Comparison of ENCODE assay signal across 10 cellular contexts in the genomic region with DNA sequence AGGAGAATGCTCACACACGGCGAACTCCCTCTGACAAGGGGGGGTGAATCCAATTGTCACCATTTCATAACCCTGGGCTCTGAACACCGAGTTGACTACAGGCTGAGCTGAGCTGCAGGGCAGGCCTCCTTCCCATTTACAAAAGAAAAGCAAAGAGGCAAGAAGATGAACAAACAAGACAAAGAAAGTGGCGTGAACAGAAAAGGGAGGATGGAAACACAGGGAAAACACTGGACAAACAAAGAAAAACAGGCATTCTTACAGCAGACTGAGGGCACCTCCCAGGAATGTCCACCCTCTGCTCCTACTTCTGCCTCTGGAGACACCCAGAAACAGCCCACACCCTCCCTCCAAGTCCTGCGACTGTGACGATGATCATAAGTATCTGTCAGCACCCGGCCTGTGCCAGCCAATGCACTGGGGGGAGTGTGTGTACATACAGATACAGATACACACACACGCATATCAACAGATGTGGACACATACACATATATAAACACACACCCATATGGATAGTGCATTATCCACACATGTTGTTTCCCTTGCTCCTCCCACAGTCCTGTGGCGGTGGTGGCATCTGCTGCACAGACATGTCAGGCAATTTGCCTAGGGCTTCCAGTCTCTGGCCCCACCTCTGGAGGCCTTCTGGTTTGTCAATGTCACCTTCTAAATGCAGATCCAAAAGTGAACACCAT.
DNase-seq lines count a peak whose midpoint lies in the region; ATAC-seq and TF ChIP-seq lines count a peak whose summit lies in the region.
"Had no signal": no experiment of that assay in that cellular context is flagged by ENCODE, and none has a peak within 500 bp of the region (broad histone marks: within the 10 kb centered on the region; RNA-seq: fewer than 3 reads in every experiment).

No MANE protein-coding gene starts in this region.

- WGBS in thyroid gland, 2 donors = 60 to 61% methylated on average over 9 of the region's 9 CpGs

- H3K27me3 ChIP-seq in left lung (no peaks in the 10 kb centered on the region), thyroid gland (no peaks in the 10 kb centered on the region)

- TF ChIP-seq CTCF in left lung (IDR thresholded peaks at IDR 0.05) (no peak), thyroid gland (IDR thresholded peaks at IDR 0.05) (no peak)

- H3K9me3 ChIP-seq in left lung (no peaks in the 10 kb centered on the region), thyroid gland (no peaks in the 10 kb centered on the region)

- H3K36me3 ChIP-seq in left lung (peaks cover 0 to 12% of the 10 kb centered on the region in 2 donors), thyroid gland (peaks cover 8 to 11% of the 10 kb centered on the region in 2 donors)

- TF ChIP-seq POLR2A in thyroid gland (IDR thresholded peaks at IDR 0.05) = no peak

- intact Hi-C loops in left lung (cut with DNase I) (no loop called here), thyroid gland (cut with DNase I) (no loop called here)

- H3K27me3 Mint-ChIP-seq in activated naive CD4-positive, alpha-beta T cell treated with anti-CD3 and anti-CD28 coated beads, Interleukin-2, amount 50 U/mL, for 24 hours = no peaks in the 10 kb centered on the region
- H3K27me3 Mint-ChIP-seq in central memory CD8-positive, alpha-beta T cell = no peaks in the 10 kb centered on the region

- H3K4me3 ChIP-seq in left lung = no peak overlapping the region
- no peak overlapping the region for H3K4me3 ChIP-seq in thyroid gland (replicated peaks in 1 of 3)

- H3K36me3 Mint-ChIP-seq in activated naive CD4-positive, alpha-beta T cell treated with anti-CD3 and anti-CD28 coated beads, Interleukin-2, amount 50 U/mL, for 24 hours = peaks cover 15% of the 10 kb centered on the region
- peaks cover 36% of the 10 kb centered on the region for H3K36me3 Mint-ChIP-seq in central memory CD8-positive, alpha-beta T cell (ENCODE audit: insufficient read depth)

- DNase-seq in activated naive CD4-positive, alpha-beta T cell treated with anti-CD3 and anti-CD28 coated beads, Interleukin-2, amount 50 U/mL, for 16 hours = no peak
- DNase-seq in central memory CD8-positive, alpha-beta T cell (ENCODE audit: low spot score in 2 of 2) = no peak
- DNase-seq in left lung (peak in 1 of 2 donors; percentile 67), thyroid gland (peak; percentile 47 to 56), SHP77 treated with DMSO at 0.1 percent for 48 hours (lab: John Stamatoyannopoulos, UW) (no peak), mucosa of gallbladder (ENCODE audit: low spot score) (no peak)
- DNase-seq: NCI-H1048; stimulated activated CD4-positive, alpha-beta T cell treated with anti-CD3 and anti-CD28 coated beads, Interleukin-4, amount 100 ng/mL, for 1 hour had no signal

- H3K4me1 ChIP-seq in left lung (peaks cover 18 to 95% of the 10 kb centered on the region in 2 donors), thyroid gland (peaks cover 61 to 80% of the 10 kb centered on the region in 2 donors)

- H3K27ac ChIP-seq in left lung (peak overlapping the region in 1 of 2 donors; percentile 57), thyroid gland (peak overlapping the region; percentile 91 to 95 (median 95))

- H3K4me3 Mint-ChIP-seq in activated naive CD4-positive, alpha-beta T cell treated with anti-CD3 and anti-CD28 coated beads, Interleukin-2, amount 50 U/mL, for 24 hours = peak overlapping the region; percentile 66
- H3K4me3 Mint-ChIP-seq in central memory CD8-positive, alpha-beta T cell = peak overlapping the region; percentile 77

- H3K27ac Mint-ChIP-seq in activated naive CD4-positive, alpha-beta T cell treated with anti-CD3 and anti-CD28 coated beads, Interleukin-2, amount 50 U/mL, for 24 hours = peak overlapping the region; percentile 35
- peak overlapping the region; percentile 86 for H3K27ac Mint-ChIP-seq in central memory CD8-positive, alpha-beta T cell (ENCODE audit: low read depth)

- no peaks in the 10 kb centered on the region for H3K9me3 Mint-ChIP-seq in activated naive CD4-positive, alpha-beta T cell treated with anti-CD3 and anti-CD28 coated beads, Interleukin-2, amount 50 U/mL, for 24 hours
- H3K9me3 Mint-ChIP-seq in central memory CD8-positive, alpha-beta T cell = no peaks in the 10 kb centered on the region

- peaks cover 87% of the 10 kb centered on the region for H3K4me1 Mint-ChIP-seq in activated naive CD4-positive, alpha-beta T cell treated with anti-CD3 and anti-CD28 coated beads, Interleukin-2, amount 50 U/mL, for 24 hours
- H3K4me1 Mint-ChIP-seq in central memory CD8-positive, alpha-beta T cell = peaks cover 80% of the 10 kb centered on the region

- peak; percentile 16 for ATAC-seq in central memory CD8-positive, alpha-beta T cell (replicated peaks; ENCODE audit: extremely low read depth, poor library complexity, severe bottlenecking)
- peak; percentile 10 for ATAC-seq in left lung
- no peak for ATAC-seq in HG03175 (IDR thresholded peaks at IDR 0.05; ENCODE audit: unreplicated experiment)

Comparison
In these comparisons a context has a peak if more than half of its experiments do, and no peak if none do; other contexts are left out.
1. DNase-seq: peak in thyroid gland (2 of 2); none in activated naive CD4-positive, alpha-beta T cell treated with anti-CD3 and anti-CD28 coated beads, Interleukin-2, amount 50 U/mL, for 16 hours (single experiment), central memory CD8-positive, alpha-beta T cell (0 of 2), SHP77 treated with DMSO at 0.1 percent for 48 hours (single experiment) and mucosa of gallbladder (single experiment).